ENCODE assay signal across 1 cellular context in genomic region chr22:29380032-29380781, GRCh38.
TF ChIP-seq lines count a peak whose summit lies in the region.

No MANE protein-coding gene starts in this region.

TF ChIP-seq in HepG2, 621 proteins besides CTCF, POLR2A, EP300 and RAD21:
- TF ChIP-seq PRDM4 (CRISPR knock-in tag; IDR thresholded peaks at IDR 0.05; ENCODE audit: borderline replicate concordance) (no peak), PRMT3 (CRISPR knock-in tag; IDR thresholded peaks at IDR 0.05; ENCODE audit: borderline replicate concordance, low read depth) (no peak), DNMT3B (CRISPR knock-in tag; conservative IDR thresholded peaks at IDR 0.05) (no peak), RELA (CRISPR knock-in tag; IDR thresholded peaks at IDR 0.05) (no peak), ELF4 (CRISPR knock-in tag; IDR thresholded peaks at IDR 0.05; ENCODE audit: borderline replicate concordance) (no peak), ZNF501 (CRISPR knock-in tag; IDR thresholded peaks at IDR 0.05) (no peak), GFI1 (CRISPR knock-in tag; IDR thresholded peaks at IDR 0.05; ENCODE audit: borderline replicate concordance) (no peak), HMGXB3 (CRISPR knock-in tag; IDR thresholded peaks at IDR 0.05; ENCODE audit: borderline replicate concordance) (no peak), MYPOP (CRISPR knock-in tag; IDR thresholded peaks at IDR 0.05) (no peak), GATA4 (IDR thresholded peaks at IDR 0.05; ENCODE audit: borderline replicate concordance, low read depth) (no peak), ATM (IDR thresholded peaks at IDR 0.05; ENCODE audit: borderline replicate concordance) (no peak), NFYB (CRISPR knock-in tag; IDR thresholded peaks at IDR 0.05) (no peak), ZNF326 (CRISPR knock-in tag; IDR thresholded peaks at IDR 0.05; ENCODE audit: borderline replicate concordance) (no peak), ZNF232 (CRISPR knock-in tag; IDR thresholded peaks at IDR 0.05; ENCODE audit: borderline replicate concordance) (no peak), ZBTB8A (CRISPR knock-in tag; IDR thresholded peaks at IDR 0.05; ENCODE audit: borderline replicate concordance, low read depth) (no peak), TP53 (CRISPR knock-in tag; conservative IDR thresholded peaks at IDR 0.05) (no peak), CCDC6 (CRISPR knock-in tag; IDR thresholded peaks at IDR 0.05) (no peak), ZNF24 (IDR thresholded peaks at IDR 0.05) (no peak), ZNF776 (CRISPR knock-in tag; IDR thresholded peaks at IDR 0.05) (no peak)
